Comparison of ENCODE assay signal across 10 cellular contexts in the genomic region with DNA sequence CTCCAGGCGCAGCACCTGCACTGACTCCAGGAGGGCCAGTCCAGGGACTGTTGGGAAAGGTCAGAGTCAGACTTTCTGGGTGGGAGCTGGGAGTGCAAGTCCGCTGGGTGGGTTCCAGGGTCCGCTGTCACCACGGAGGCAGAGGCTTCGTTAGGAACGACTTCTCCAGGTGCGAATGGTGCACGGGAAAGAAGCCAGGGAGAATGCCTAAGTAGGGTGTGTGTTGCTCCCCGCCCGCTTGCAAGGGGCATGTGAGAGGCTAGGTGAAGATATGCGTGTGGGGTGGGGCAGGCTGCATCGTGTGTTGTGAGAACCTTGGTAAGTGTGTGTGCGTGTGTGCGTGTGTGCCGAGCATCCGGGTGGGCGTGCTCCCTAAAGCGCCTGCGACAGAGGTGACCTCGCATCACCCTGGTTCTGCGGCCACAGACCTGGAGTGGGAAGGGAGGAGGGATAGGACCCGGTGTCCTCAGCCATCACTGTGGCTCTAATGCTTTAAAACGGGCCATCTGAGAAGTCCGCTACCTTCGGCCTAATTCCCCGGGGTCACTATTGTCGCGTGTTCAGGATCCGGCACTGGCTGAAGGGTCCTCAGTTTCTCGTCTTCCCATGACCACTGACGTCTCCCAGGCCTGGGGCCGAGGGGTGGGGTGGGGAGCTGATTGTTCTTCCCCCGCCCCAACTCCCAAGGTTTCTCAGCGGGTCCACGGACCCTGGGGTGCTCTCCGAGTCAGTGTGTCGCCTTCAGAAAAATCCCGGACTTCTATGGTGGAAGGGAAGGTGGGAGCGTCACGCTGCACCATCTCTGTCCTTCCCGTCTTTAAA. TPM values are rescaled to one million over a fixed set of nuclear protein-coding genes. Genes with fewer than 3 reads are reported as not detected.
A peak's percentile ranks its signal among the peaks of the same experiment; 100 is the strongest.
DNase-seq lines count a peak whose midpoint lies in the region; ATAC-seq lines count a peak whose summit lies in the region.
"Had no signal": no experiment of that assay in that cellular context is flagged by ENCODE, and none has a peak within 500 bp of the region (broad histone marks: within the 10 kb centered on the region; RNA-seq: fewer than 3 reads in every experiment).

No MANE protein-coding gene starts in this region.

- no peaks in the 10 kb centered on the region for H3K9me3 ChIP-seq in CD4-positive, alpha-beta memory T cell (ENCODE audit: control insufficient read depth in 1 of 2, low read length in 2 of 2)

- peaks cover 65 to 84% of the 10 kb centered on the region in 2 donors for H3K27me3 Mint-ChIP-seq in CD4-positive, alpha-beta memory T cell
- peaks cover 72% of the 10 kb centered on the region for H3K27me3 Mint-ChIP-seq in activated naive CD4-positive, alpha-beta T cell treated with anti-CD3 and anti-CD28 coated beads, Interleukin-2, amount 50 U/mL, for 24 hours
- H3K27me3 Mint-ChIP-seq in naive B cell = peaks cover 87 to 99% (median 98%) of the 10 kb centered on the region in 3 donors

- peaks cover 80% of the 10 kb centered on the region for H3K27me3 ChIP-seq in CD4-positive, alpha-beta memory T cell (ENCODE audit: insufficient read depth, low read length)

- peaks cover 38 to 58% (median 50%) of the 10 kb centered on the region in 4 donors for H3K4me1 Mint-ChIP-seq in CD4-positive, alpha-beta memory T cell
- peaks cover 55% of the 10 kb centered on the region for H3K4me1 Mint-ChIP-seq in activated naive CD4-positive, alpha-beta T cell treated with anti-CD3 and anti-CD28 coated beads, Interleukin-2, amount 50 U/mL, for 24 hours
- H3K4me1 Mint-ChIP-seq in naive B cell = peaks cover 50 to 64% (median 61%) of the 10 kb centered on the region in 3 donors

- peak overlapping the region; percentile 61 to 85 (median 76) for H3K4me3 Mint-ChIP-seq in CD4-positive, alpha-beta memory T cell
- peak overlapping the region; percentile 80 for H3K4me3 Mint-ChIP-seq in activated naive CD4-positive, alpha-beta T cell treated with anti-CD3 and anti-CD28 coated beads, Interleukin-2, amount 50 U/mL, for 24 hours
- H3K4me3 Mint-ChIP-seq in naive B cell = peak overlapping the region; percentile 45 to 88 (median 68)

- ATAC-seq in naive B cell (ENCODE audit: low read depth in 2 of 2) = no peak

- H3K27ac Mint-ChIP-seq in CD4-positive, alpha-beta memory T cell = peak overlapping the region in 5 of 7 donors; percentile 11 to 94 (median 59)
- H3K27ac Mint-ChIP-seq in activated naive CD4-positive, alpha-beta T cell treated with anti-CD3 and anti-CD28 coated beads, Interleukin-2, amount 50 U/mL, for 24 hours = peak overlapping the region; percentile 68
- H3K27ac Mint-ChIP-seq in naive B cell = peak overlapping the region in 4 of 6 donors; percentile 76 to 97 (median 90)

- no peaks in the 10 kb centered on the region for H3K36me3 ChIP-seq in CD4-positive, alpha-beta memory T cell (ENCODE audit: insufficient read depth, low read length)

- H3K4me3 ChIP-seq in CD4-positive, alpha-beta memory T cell (ENCODE audit: low read length in 2 of 2) = peak overlapping the region in 1 of 2 donors; percentile 75

- peaks cover 0 to 26% (median 6%) of the 10 kb centered on the region in 8 donors for H3K9me3 Mint-ChIP-seq in CD4-positive, alpha-beta memory T cell
- H3K9me3 Mint-ChIP-seq in activated naive CD4-positive, alpha-beta T cell treated with anti-CD3 and anti-CD28 coated beads, Interleukin-2, amount 50 U/mL, for 24 hours = no peaks in the 10 kb centered on the region
- peaks cover 2 to 35% (median 13%) of the 10 kb centered on the region in 7 donors for H3K9me3 Mint-ChIP-seq in naive B cell

- H3K4me1 ChIP-seq in CD4-positive, alpha-beta memory T cell (ENCODE audit: insufficient read depth, low read length) = peaks cover 54% of the 10 kb centered on the region

- no peak overlapping the region for H3K27ac ChIP-seq in CD4-positive, alpha-beta memory T cell (ENCODE audit: low read depth, low read length)

- intact Hi-C loops in CD4-positive, alpha-beta memory T cell (cut with micrococcal nuclease) = loop anchor here (2.0 to 5.0 kb wide), 3 partner anchors 18 to 162 kb away; partner anchors contain the start of genes ACTR5 and PPP1R16B

- peak in 2 of 5 donors; percentile 9 to 28 for DNase-seq in CD4-positive, alpha-beta memory T cell
- DNase-seq in HT-29 (ENCODE audit: low spot score) = peak; percentile 39
- no peak for DNase-seq in naive B cell
- DNase-seq in NCI-H1048 (lab: John Stamatoyannopoulos, UW) = no peak
- DNase-seq in HCEC 1CT = no peak
- DNase-seq in islet precursor cell = no peak
- DNase-seq in DMS153 treated with DMSO at 0.1 percent for 48 hours (lab: John Stamatoyannopoulos, UW; ENCODE audit: unreplicated experiment) = no peak

- H3K36me3 Mint-ChIP-seq in CD4-positive, alpha-beta memory T cell = peaks cover 0 to 8% of the 10 kb centered on the region in 2 donors
- H3K36me3 Mint-ChIP-seq in activated naive CD4-positive, alpha-beta T cell treated with anti-CD3 and anti-CD28 coated beads, Interleukin-2, amount 50 U/mL, for 24 hours = peaks cover 4% of the 10 kb centered on the region
- peaks cover 5 to 31% of the 10 kb centered on the region in 2 donors for H3K36me3 Mint-ChIP-seq in naive B cell

- POLR2A ChIA-PET in CD4-positive, alpha-beta memory T cell (lab: Charles Lee; ENCODE audit: partially characterized antibody) = interaction anchor here (1.3 kb wide), 1 partner anchor 17 kb away, joined by 4 read pairs; the partner anchor contains the start of gene ACTR5

- CTCF ChIA-PET in CD4-positive, alpha-beta memory T cell (lab: Charles Lee; ENCODE audit: partially characterized antibody) = interaction anchor here (0.8 to 1.7 kb wide), 14 partner anchors 8 to 231 kb away, joined by 3 to 9 read pairs (median 4); partner anchors contain the start of gene DHX35

RNA-seq across cellular contexts. Expression of gene SLC32A1, which starts 6.1 kb away (rescaled TPM):
- not detected for total RNA-seq in CD4-positive, alpha-beta memory T cell
- not detected for polyA plus RNA-seq in CD4-positive, alpha-beta memory T cell
- total RNA-seq in HT-29 (2014; rRNA removed; shearing (Covaris generic)) = not detected in 2 replicates
- not detected for polyA plus RNA-seq in naive B cell (ENCODE audit: low read depth in 6 of 6)
- total RNA-seq: Right ventricle myocardium inferior, skeletal muscle tissue had no signal

RNA-seq across cellular contexts. Expression of gene ACTR5, which starts 17.9 kb away (rescaled TPM):
- 10 to 100 TPM; 16.9 to 17.4 TPM for total RNA-seq in CD4-positive, alpha-beta memory T cell
- 10 to 100 TPM in 1 of 2 donors, 1 to 10 TPM in 1; 8.7 to 10.5 TPM for polyA plus RNA-seq in CD4-positive, alpha-beta memory T cell
- 21.0 and 21.4 TPM in 2 replicates for total RNA-seq in HT-29 (2014; rRNA removed; shearing (Covaris generic))
- 1 to 10 TPM; 3.5 to 9.6 (median 7.7) TPM for polyA plus RNA-seq in naive B cell (ENCODE audit: low read depth in 6 of 6)
